ENCODE assay signal across 16 cellular contexts in the genomic region with DNA sequence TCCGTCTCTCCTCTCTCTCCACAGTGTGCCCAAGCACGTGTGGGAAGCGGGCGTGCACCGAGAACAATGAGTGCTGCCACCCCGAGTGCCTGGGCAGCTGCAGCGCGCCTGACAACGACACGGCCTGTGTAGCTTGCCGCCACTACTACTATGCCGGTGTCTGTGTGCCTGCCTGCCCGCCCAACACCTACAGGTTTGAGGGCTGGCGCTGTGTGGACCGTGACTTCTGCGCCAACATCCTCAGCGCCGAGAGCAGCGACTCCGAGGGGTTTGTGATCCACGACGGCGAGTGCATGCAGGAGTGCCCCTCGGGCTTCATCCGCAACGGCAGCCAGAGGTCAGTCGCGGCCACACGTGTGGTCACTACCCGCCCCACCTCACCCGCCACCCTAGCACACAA.
DNase-seq lines count a peak whose midpoint lies in the region; TF ChIP-seq lines count a peak whose summit lies in the region.
"Had no signal": no experiment of that assay in that cellular context is flagged by ENCODE, and none has a peak within 500 bp of the region (broad histone marks: within the 10 kb centered on the region; RNA-seq: fewer than 3 reads in every experiment).

No MANE protein-coding gene starts in this region.

- H3K36me3 ChIP-seq in breast epithelium: peaks cover 4% of the 10 kb centered on the region
- peaks cover 7% of the 10 kb centered on the region for H3K36me3 ChIP-seq in osteoblast (ENCODE audit: insufficient read depth, low read length)
- no peaks in the 10 kb centered on the region for H3K36me3 ChIP-seq in prostate gland

- no peak for DNase-seq in MCF 10A (ENCODE audit: unreplicated experiment)
- DNase-seq in breast epithelium (ENCODE audit: low spot score in 2 of 2): no peak
- DNase-seq in chondrocyte (ENCODE audit: low spot score): no peak
- no peak for DNase-seq in osteoblast (ENCODE audit: insufficient read length, low spot score, missing footprints)
- no peak for DNase-seq in prostate gland (ENCODE audit: low spot score)
- DNase-seq in GM19238 (ENCODE audit: insufficient read length, low spot score): no peak
- no peak for DNase-seq in head of caudate nucleus
- DNase-seq in NCI-H526 treated with DMSO at 0.1 percent for 48 hours (lab: John Stamatoyannopoulos, UW): no peak
- DNase-seq: C1 segment of cervical spinal cord, MM.1S, NCI-H1105, NCI-H1694 treated with DMSO at 0.1 percent for 48 hours, NCI-H446 treated with DMSO at 0.1 percent for 48 hours, NCI-H774, SIG-M5 had no signal

- no peak overlapping the region for H2AFZ ChIP-seq in osteoblast (ENCODE audit: low read length)

- H3K36me3 Mint-ChIP-seq in MCF 10A (ENCODE audit: insufficient read depth, unreplicated experiment) (peaks cover 17% of the 10 kb centered on the region), chondrocyte (ENCODE audit: low read depth) (peaks cover 6% of the 10 kb centered on the region)

- intact Hi-C loops in MCF 10A (cut with micrococcal nuclease): no loop called here
- intact Hi-C loops in breast epithelium (cut with DNase I; ENCODE audit: low total_unique reads): no loop called here
- intact Hi-C loops in prostate gland (cut with DNase I): no loop called here
- intact Hi-C loops in head of caudate nucleus (cut with DNase I): no loop called here

- no peak overlapping the region for H3K27ac ChIP-seq in breast epithelium
- peak overlapping the region; percentile 95 for H3K27ac ChIP-seq in osteoblast (ENCODE audit: low read depth, low read length)
- no peak overlapping the region for H3K27ac ChIP-seq in prostate gland
- H3K27ac ChIP-seq: 22Rv1 had no signal

- H3K4me2 ChIP-seq in osteoblast (ENCODE audit: insufficient read depth, low read length): no peak overlapping the region

- H3K27me3 ChIP-seq in breast epithelium: no peaks in the 10 kb centered on the region
- H3K27me3 ChIP-seq in osteoblast (ENCODE audit: insufficient read depth, low read length): no peaks in the 10 kb centered on the region
- no peaks in the 10 kb centered on the region for H3K27me3 ChIP-seq in prostate gland (replicated peaks; ENCODE audit: insufficient read depth)

- POLR2A ChIA-PET in MCF 10A (lab: Yijun Ruan, JAX): interaction anchor here (4.1 kb wide), 1 partner anchor 17 kb away, joined by 26 read pairs; no protein-coding TSS in a partner anchor

- H4K20me1 ChIP-seq in osteoblast (ENCODE audit: insufficient read depth, low read length): no peaks in the 10 kb centered on the region

- no peak for TF ChIP-seq POLR2A in breast epithelium (IDR thresholded peaks at IDR 0.05)
- TF ChIP-seq POLR2A in prostate gland (IDR thresholded peaks at IDR 0.05): no peak

- H3K4me3 Mint-ChIP-seq in MCF 10A (ENCODE audit: unreplicated experiment) (no peak overlapping the region), chondrocyte (ENCODE audit: unreplicated experiment) (no peak overlapping the region)

- TF ChIP-seq CTCF in MCF 10A (IDR thresholded peaks at IDR 0.05; ENCODE audit: unreplicated experiment) (no peak), breast epithelium (IDR thresholded peaks at IDR 0.05) (no peak), chondrocyte (IDR thresholded peaks at IDR 0.05) (no peak), osteoblast (IDR thresholded peaks at IDR 0.05; ENCODE audit: extremely low read depth, low read depth, low read length) (no peak), prostate gland (IDR thresholded peaks at IDR 0.05) (no peak)

- H3K79me2 ChIP-seq in osteoblast (ENCODE audit: insufficient read depth, low read length): peaks cover 40% of the 10 kb centered on the region

- H3K9me3 Mint-ChIP-seq in MCF 10A (ENCODE audit: unreplicated experiment) (no peaks in the 10 kb centered on the region), chondrocyte (ENCODE audit: low read depth) (no peaks in the 10 kb centered on the region)

- H3K27ac Mint-ChIP-seq in MCF 10A (ENCODE audit: low read depth, unreplicated experiment) (peak overlapping the region; percentile 89), chondrocyte (ENCODE audit: unreplicated experiment) (peak overlapping the region; percentile 93)

- H3K27me3 Mint-ChIP-seq in MCF 10A (ENCODE audit: insufficient read depth, unreplicated experiment): no peaks in the 10 kb centered on the region
- H3K27me3 Mint-ChIP-seq in chondrocyte (ENCODE audit: low read depth): no peaks in the 10 kb centered on the region

- CTCF ChIA-PET in MCF 10A (lab: Yijun Ruan, JAX): interaction anchor here (1.0 to 3.3 kb wide), 2 partner anchors 14 to 243 kb away, joined by 3 to 18 read pairs; partner anchors contain the start of gene IGF1R

- H3K4me1 Mint-ChIP-seq in MCF 10A (ENCODE audit: insufficient read depth, unreplicated experiment) (peaks cover 45% of the 10 kb centered on the region), chondrocyte (ENCODE audit: low read depth) (peaks cover 82% of the 10 kb centered on the region)

- WGBS in prostate gland: 96% methylated on average over 30 of the region's 31 CpGs

- H3K9me3 ChIP-seq in breast epithelium: no peaks in the 10 kb centered on the region
- H3K9me3 ChIP-seq in osteoblast (ENCODE audit: low read depth, low read length): no peaks in the 10 kb centered on the region
- H3K9me3 ChIP-seq in prostate gland: no peaks in the 10 kb centered on the region

- no peaks in the 10 kb centered on the region for H3K4me1 ChIP-seq in breast epithelium
- H3K4me1 ChIP-seq in osteoblast (ENCODE audit: insufficient read depth, low read length): peaks cover 37% of the 10 kb centered on the region
- H3K4me1 ChIP-seq in prostate gland (replicated peaks): no peaks in the 10 kb centered on the region

- H3K4me3 ChIP-seq in breast epithelium (no peak overlapping the region), osteoblast (ENCODE audit: insufficient read depth, low read length) (no peak overlapping the region), prostate gland (no peak overlapping the region)

- no TSS peak for BruUV-seq in MCF 10A (replicated peaks; lab: Mats Ljungman, UMichigan)
